Comparison of ENCODE assay signal across 11 cellular contexts in the genomic region with DNA sequence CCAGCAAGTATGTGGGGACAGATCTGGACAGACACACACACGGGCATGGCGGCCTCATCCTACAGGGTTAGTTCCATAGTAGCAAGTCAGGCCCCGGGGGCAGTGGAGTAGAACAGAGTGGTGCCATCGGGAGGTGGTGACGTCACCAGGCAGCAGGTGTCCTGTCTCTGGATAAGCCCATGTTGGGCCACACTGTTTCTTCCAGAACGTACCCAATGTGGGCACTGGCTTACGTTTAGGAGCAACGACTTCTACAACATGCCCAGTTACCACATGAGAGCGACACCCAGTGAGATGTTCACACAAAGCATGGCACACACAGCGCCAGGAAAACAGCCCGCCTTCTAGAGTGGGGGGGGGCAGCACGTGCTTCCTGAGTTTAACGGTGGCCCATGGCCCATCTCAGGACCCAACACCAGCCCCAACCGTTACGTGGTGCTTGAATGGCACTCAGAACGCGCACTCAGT.
DNase-seq lines count a peak whose midpoint lies in the region; ATAC-seq and TF ChIP-seq lines count a peak whose summit lies in the region.
"Had no signal": no experiment of that assay in that cellular context is flagged by ENCODE, and none has a peak within 500 bp of the region (broad histone marks: within the 10 kb centered on the region; RNA-seq: fewer than 3 reads in every experiment).

No MANE protein-coding gene starts in this region.

- intact Hi-C loops in lower lobe of right lung (cut with DNase I) = no loop called here

- TF ChIP-seq CTCF in lower lobe of right lung (IDR thresholded peaks at IDR 0.05) = no peak

- ATAC-seq in lower lobe of right lung = no peak
- no peak for ATAC-seq in GM21515 (IDR thresholded peaks at IDR 0.05; ENCODE audit: unreplicated experiment)
- no peak for ATAC-seq in GM21423 (IDR thresholded peaks at IDR 0.05; ENCODE audit: unreplicated experiment)

- H3K36me3 ChIP-seq in lower lobe of right lung (peaks cover 9% of the 10 kb centered on the region), stomach smooth muscle (ENCODE audit: control insufficient read depth in 2 of 2, insufficient read depth in 2 of 2, low read length in 2 of 2) (peaks cover 3 to 4% of the 10 kb centered on the region in 2 donors)

- no peak overlapping the region for H3K4me3 ChIP-seq in lower lobe of right lung
- H3K4me3 ChIP-seq in stomach smooth muscle (ENCODE audit: low read length in 2 of 2) = peak overlapping the region in 1 of 2 donors; percentile 22
- H3K4me3 ChIP-seq: skin epidermis had no signal

- no peaks in the 10 kb centered on the region for H3K27me3 ChIP-seq in lower lobe of right lung (ENCODE audit: low read depth)
- H3K27me3 ChIP-seq in stomach smooth muscle (ENCODE audit: control insufficient read depth in 1 of 2, insufficient read depth in 2 of 2, low read length in 2 of 2) = no peaks in the 10 kb centered on the region

- H3K27ac ChIP-seq in cingulate gyrus (ENCODE audit: low read depth, low read length) (peak overlapping the region; percentile 22), lower lobe of right lung (peak overlapping the region; percentile 0), stomach smooth muscle (ENCODE audit: low read length) (peak overlapping the region; percentile 71)

- H3K9ac ChIP-seq in stomach smooth muscle (ENCODE audit: low read length in 2 of 2) = peak overlapping the region in 1 of 2 donors; percentile 4

- no peaks in the 10 kb centered on the region for H3K9me3 ChIP-seq in lower lobe of right lung
- H3K9me3 ChIP-seq in stomach smooth muscle (ENCODE audit: control insufficient read depth in 2 of 2, low read length in 2 of 2) = no peaks in the 10 kb centered on the region

- DNase-seq in DMS53 (lab: John Stamatoyannopoulos, UW) (peak; percentile 59), lower lobe of right lung (peak; percentile 35), OCI-M2 (lab: John Stamatoyannopoulos, UW; ENCODE audit: unreplicated experiment) (no peak), HPDE6-E6E7 (ENCODE audit: extremely low spot score) (no peak)
- DNase-seq: activated CD4-positive, alpha-beta memory T cell treated with anti-CD3 and anti-CD28 coated beads for 36 hours; activated gamma-delta T cell had no signal

- peaks cover 50% of the 10 kb centered on the region for H3K4me1 ChIP-seq in lower lobe of right lung
- peaks cover 59% of the 10 kb centered on the region for H3K4me1 ChIP-seq in stomach smooth muscle (ENCODE audit: control insufficient read depth, insufficient read depth, low read length)

Comparison
In these comparisons a context has a peak if more than half of its experiments do, and no peak if none do; other contexts are left out.
1. DNase-seq: peak in DMS53 (single experiment) and lower lobe of right lung (single experiment); none in OCI-M2 (single experiment) and HPDE6-E6E7 (single experiment).
2. H3K27ac ChIP-seq: peak in every context shown above with its lines; median percentile 71 in stomach smooth muscle; 22 in cingulate gyrus; 0 in lower lobe of right lung.